ENCODE assay signal across 8 cellular contexts in genomic region chr4:2535386-2536192, GRCh38. TPM values are rescaled to one million over a fixed set of nuclear protein-coding genes. Genes with fewer than 3 reads are reported as not detected.
DNase-seq lines count a peak whose midpoint lies in the region; ATAC-seq, FAIRE-seq and TF ChIP-seq lines count a peak whose summit lies in the region.

No MANE protein-coding gene starts in this region.

- no peaks in the 10 kb centered on the region for H3K27me3 ChIP-seq in keratinocyte (ENCODE audit: control insufficient read depth, extremely low read depth, insufficient read depth, low read length)

- H3K36me3 ChIP-seq in keratinocyte (ENCODE audit: control insufficient read depth in 2 of 2, extremely low read depth in 1 of 2, insufficient read depth in 2 of 2, low read length in 2 of 2), result peaks cover 0 to 1% of the 10 kb centered on the region in 2 experiments

- H3K9me3 Mint-ChIP-seq in IgD-negative memory B cell (no peaks in the 10 kb centered on the region), WTC11 (no peaks in the 10 kb centered on the region)

- H3K4me1 Mint-ChIP-seq in IgD-negative memory B cell (peaks cover 4 to 12% (median 8%) of the 10 kb centered on the region in 3 donors), WTC11 (peaks cover 11% of the 10 kb centered on the region)

- no peak for FAIRE-seq in keratinocyte (lab: Jason Lieb, UNC)

- peaks cover 36% of the 10 kb centered on the region for H3K79me2 ChIP-seq in keratinocyte (ENCODE audit: control insufficient read depth, insufficient read depth, low read length)

- H3K27me3 Mint-ChIP-seq in IgD-negative memory B cell, result no peaks in the 10 kb centered on the region
- H3K27me3 Mint-ChIP-seq in WTC11 (ENCODE audit: low read depth), result no peaks in the 10 kb centered on the region

- H3K9ac ChIP-seq in keratinocyte (ENCODE audit: control insufficient read depth, extremely low read depth, insufficient read depth, low read length), result peak overlapping the region; percentile 94

- dilution Hi-C loops in keratinocyte (cut with MboI; ENCODE audit: extremely low pct_ligation_motif_present, low sequenced_read_pairs), result no loop called here

- CTCF ChIA-PET in WTC11 (lab: Charles Lee), result interaction anchor here (0.6 to 1.7 kb wide), 15 partner anchors 9 to 428 kb away, joined by 3 to 6 read pairs (median 3); partner anchors contain the start of genes CFAP99, GRK4 and NOP14

- peak; percentile 14 for ATAC-seq in GM19328 (IDR thresholded peaks at IDR 0.05; ENCODE audit: unreplicated experiment)
- ATAC-seq in WTC11, result peak; percentile 9

- H3K9me1 ChIP-seq in keratinocyte (ENCODE audit: control insufficient read depth, extremely low read depth, insufficient read depth, low read length), result no peaks in the 10 kb centered on the region

- POLR2A ChIA-PET in WTC11 (lab: Charles Lee), result interaction anchor here (0.5 to 1.6 kb wide), 8 partner anchors 10 to 668 kb away, joined by 3 to 9 read pairs (median 6); partner anchors contain the start of gene RNF4

- no peak for TF ChIP-seq CTCF in WTC11 (IDR thresholded peaks at IDR 0.05)
- peak in 1 of 3 experiments; percentile 18 for TF ChIP-seq CTCF in keratinocyte (optimal IDR thresholded peaks at IDR 0.05 in 1 of 3, IDR thresholded peaks at IDR 0.05 in 1 of 3, conservative IDR thresholded peaks at IDR 0.05 in 1 of 3; ENCODE audit: extremely low read depth in 1 of 3, insufficient read depth in 2 of 3, low read length in 3 of 3)

- no peaks in the 10 kb centered on the region for H3K9me3 ChIP-seq in keratinocyte (ENCODE audit: control insufficient read depth, low read depth, low read length)

- peaks cover 6% of the 10 kb centered on the region for H3K4me1 ChIP-seq in keratinocyte (ENCODE audit: control insufficient read depth, extremely low read depth, insufficient read depth, low read length)

- H2AFZ ChIP-seq in keratinocyte (ENCODE audit: control insufficient read depth, low read length), result peak overlapping the region; percentile 72

- no peaks in the 10 kb centered on the region for H4K20me1 ChIP-seq in keratinocyte (ENCODE audit: control insufficient read depth, extremely low read depth, insufficient read depth, low read length)

- DNase-seq in AML-193 (lab: John Stamatoyannopoulos, UW) (peak; percentile 50 to 53), WTC11 (ENCODE audit: low spot score) (peak; percentile 62), caudate nucleus (lab: John Stamatoyannopoulos, UW) (peak in 45 of 61 donors; percentile 18 to 78 (median 50)), keratinocyte (ENCODE audit: low read depth, low spot score) (no peak), T1000 (lab: John Stamatoyannopoulos, UW) (no peak)
- DNase-seq in stimulated activated CD4-positive, alpha-beta T cell treated with anti-CD3 and anti-CD28 coated beads, Interleukin-15, amount 100 ng/mL, for 1 hour (ENCODE audit: low read depth in 1 of 2, low spot score in 1 of 2), result peak; percentile 17 to 34

- H3K27ac ChIP-seq in caudate nucleus (ENCODE audit: low read depth, low read length) (peak overlapping the region; percentile 89), keratinocyte (ENCODE audit: control insufficient read depth, insufficient read depth, low read length) (peak overlapping the region; percentile 86)

- H3K4me2 ChIP-seq in keratinocyte (ENCODE audit: control insufficient read depth, extremely low read depth, insufficient read depth, low read depth, low read length), result peak overlapping the region; percentile 79

- H3K36me3 Mint-ChIP-seq in IgD-negative memory B cell (no peaks in the 10 kb centered on the region), WTC11 (no peaks in the 10 kb centered on the region)

- H3K4me3 ChIP-seq in keratinocyte (ENCODE audit: control insufficient read depth in 2 of 3, extremely low read depth in 1 of 3, insufficient read depth in 2 of 3, low read depth in 1 of 3, low read length in 3 of 3), result peak overlapping the region; percentile 75 to 82 (median 78)

- H3K27ac Mint-ChIP-seq in IgD-negative memory B cell (peak overlapping the region; percentile 84 to 96 (median 85)), WTC11 (peak overlapping the region; percentile 98)

- H3K4me3 Mint-ChIP-seq in IgD-negative memory B cell, result peak overlapping the region; percentile 77 to 95 (median 91)
- peak overlapping the region; percentile 97 for H3K4me3 Mint-ChIP-seq in WTC11

TF ChIP-seq in WTC11, 78 proteins besides CTCF, POLR2A, EP300 and RAD21 (continues in another document):
- TF ChIP-seq ZNF512 (CRISPR knock-in tag; IDR thresholded peaks at IDR 0.05; ENCODE audit: borderline replicate concordance) (no peak), ZNF416 (CRISPR knock-in tag; IDR thresholded peaks at IDR 0.05) (no peak), GTF2I (CRISPR knock-in tag; conservative IDR thresholded peaks at IDR 0.05) (no peak), CREM (CRISPR knock-in tag; IDR thresholded peaks at IDR 0.05) (no peak), ZNF281 (CRISPR knock-in tag; IDR thresholded peaks at IDR 0.05) (no peak), IRF1 (CRISPR knock-in tag; IDR thresholded peaks at IDR 0.05) (no peak), KAT7 (CRISPR knock-in tag; IDR thresholded peaks at IDR 0.05; ENCODE audit: borderline replicate concordance) (0 out of 2 replicates have a peak, but pooled peaks have one; percentile 25), SMAD3 (CRISPR knock-in tag; IDR thresholded peaks at IDR 0.05; ENCODE audit: borderline replicate concordance) (0 out of 2 replicates have a peak, but pooled peaks have one; percentile 17), JAZF1 (CRISPR knock-in tag; IDR thresholded peaks at IDR 0.05) (no peak), PRRX2 (CRISPR knock-in tag; IDR thresholded peaks at IDR 0.05) (no peak), ZNF138 (CRISPR knock-in tag; conservative IDR thresholded peaks at IDR 0.05) (no peak), OVOL2 (CRISPR knock-in tag; IDR thresholded peaks at IDR 0.05; ENCODE audit: borderline replicate concordance) (no peak), GABPB1 (CRISPR knock-in tag; IDR thresholded peaks at IDR 0.05) (no peak)

RNA-seq across cellular contexts. Expression of gene FAM193A, which starts 0.9 kb away (rescaled TPM):
- polyA plus RNA-seq in IgD-negative memory B cell (6.3 TPM), keratinocyte (2.7 to 5.4 TPM (median 3.6 TPM) in 3 replicates)
- total RNA-seq in WTC11 (2021), result 24.4 to 28.1 TPM (median 24.6 TPM) in 3 replicates
- polyA plus RNA-seq in keratinocyte (2011; ENCODE audit: low read depth), result 11.6 TPM
- polyA plus RNA-seq in keratinocyte (2011; cell fraction: cytosol; rRNA removed), result 3.8 and 5.5 TPM in 2 replicates
- 19.6 and 20.0 TPM in 2 replicates for polyA plus RNA-seq in keratinocyte (2011; cell fraction: nucleus; rRNA removed)
- polyA plus RNA-seq in keratinocyte (2012; ENCODE audit: low replicate concordance), result 7.5 and 9.8 TPM in 2 replicates
- polyA minus RNA-seq in keratinocyte, result 9.4 to 20.6 TPM (median 12.9 TPM) in 3 replicates
- 13.0 TPM for polyA minus RNA-seq in keratinocyte (2011; cell fraction: cytosol; rRNA and poly(A)+ RNA removed)
- polyA minus RNA-seq in keratinocyte (2011; cell fraction: nucleus; rRNA and poly(A)+ RNA removed), result 17.2 and 25.7 TPM in 2 replicates

Comparison
In these comparisons a context has a peak if more than half of its experiments do, and no peak if none do; other contexts are left out.
1. DNase-seq: peak in AML-193 (2 of 2), WTC11 (single experiment), caudate nucleus (45 of 61) and stimulated activated CD4-positive, alpha-beta T cell treated with anti-CD3 and anti-CD28 coated beads, Interleukin-15, amount 100 ng/mL, for 1 hour (2 of 2); none in keratinocyte (single experiment) and T1000 (single experiment).